In genomic region chr17:38919316-38920078, GRCh38 we compare ENCODE assay signal across 1 cellular context.
TF ChIP-seq lines count a peak whose summit lies in the region.

No MANE protein-coding gene starts in this region.

TF ChIP-seq in K562, 482 proteins besides CTCF, POLR2A, EP300 and RAD21:
- TF ChIP-seq POLR2G (IDR thresholded peaks at IDR 0.05; ENCODE audit: low read depth, low read length) (0 out of 2 replicates have a peak, but pooled peaks have one; percentile 3), EGR1 (conservative IDR thresholded peaks at IDR 0.05) (0 out of 2 replicates have a peak, but pooled peaks have one; percentile 33)
- TF ChIP-seq, protein P1, sequence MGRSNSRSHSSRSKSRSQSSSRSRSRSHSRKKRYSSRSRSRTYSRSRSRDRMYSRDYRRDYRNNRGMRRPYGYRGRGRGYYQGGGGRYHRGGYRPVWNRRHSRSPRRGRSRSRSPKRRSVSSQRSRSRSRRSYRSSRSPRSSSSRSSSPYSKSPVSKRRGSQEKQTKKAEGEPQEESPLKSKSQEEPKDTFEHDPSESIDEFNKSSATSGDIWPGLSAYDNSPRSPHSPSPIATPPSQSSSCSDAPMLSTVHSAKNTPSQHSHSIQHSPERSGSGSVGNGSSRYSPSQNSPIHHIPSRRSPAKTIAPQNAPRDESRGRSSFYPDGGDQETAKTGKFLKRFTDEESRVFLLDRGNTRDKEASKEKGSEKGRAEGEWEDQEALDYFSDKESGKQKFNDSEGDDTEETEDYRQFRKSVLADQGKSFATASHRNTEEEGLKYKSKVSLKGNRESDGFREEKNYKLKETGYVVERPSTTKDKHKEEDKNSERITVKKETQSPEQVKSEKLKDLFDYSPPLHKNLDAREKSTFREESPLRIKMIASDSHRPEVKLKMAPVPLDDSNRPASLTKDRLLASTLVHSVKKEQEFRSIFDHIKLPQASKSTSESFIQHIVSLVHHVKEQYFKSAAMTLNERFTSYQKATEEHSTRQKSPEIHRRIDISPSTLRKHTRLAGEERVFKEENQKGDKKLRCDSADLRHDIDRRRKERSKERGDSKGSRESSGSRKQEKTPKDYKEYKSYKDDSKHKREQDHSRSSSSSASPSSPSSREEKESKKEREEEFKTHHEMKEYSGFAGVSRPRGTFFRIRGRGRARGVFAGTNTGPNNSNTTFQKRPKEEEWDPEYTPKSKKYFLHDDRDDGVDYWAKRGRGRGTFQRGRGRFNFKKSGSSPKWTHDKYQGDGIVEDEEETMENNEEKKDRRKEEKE (IDR thresholded peaks at IDR 0.05; ENCODE audit: borderline replicate concordance in 1 of 2, control insufficient read depth in 1 of 2, low read depth in 2 of 2, low read length in 1 of 2) = no peak
